Comparison of ENCODE assay signal across 9 cellular contexts in genomic region chr6:1312444-1313363, GRCh38. TPM values are rescaled to one million over a fixed set of nuclear protein-coding genes. Genes with fewer than 3 reads are reported as not detected.
DNase-seq lines count a peak whose midpoint lies in the region; ATAC-seq, FAIRE-seq and TF ChIP-seq lines count a peak whose summit lies in the region.
"Had no signal": no experiment of that assay in that cellular context is flagged by ENCODE, and none has a peak within 500 bp of the region (broad histone marks: within the 10 kb centered on the region; RNA-seq: fewer than 3 reads in every experiment).

No MANE protein-coding gene starts in this region.

- TF ChIP-seq CTCF in CD14-positive monocyte (IDR thresholded peaks at IDR 0.05) (no peak), LNCaP clone FGC (IDR thresholded peaks at IDR 0.05; ENCODE audit: control insufficient read depth, extremely low read depth, insufficient read depth) (peak; percentile 29), mesothelial cell of epicardium (IDR thresholded peaks at IDR 0.05; ENCODE audit: unreplicated experiment) (no peak)

- H3K36me3 Mint-ChIP-seq in CD14-positive monocyte = peaks cover 5 to 16% of the 10 kb centered on the region in 2 donors
- H3K36me3 Mint-ChIP-seq in central memory CD8-positive, alpha-beta T cell (ENCODE audit: insufficient read depth) = no peaks in the 10 kb centered on the region
- no peaks in the 10 kb centered on the region for H3K36me3 Mint-ChIP-seq in mesothelial cell of epicardium

- no peak for ATAC-seq in central memory CD8-positive, alpha-beta T cell (replicated peaks; ENCODE audit: extremely low read depth, poor library complexity, severe bottlenecking)
- ATAC-seq in HG02981 (IDR thresholded peaks at IDR 0.05; ENCODE audit: unreplicated experiment) = no peak

- H3K27me3 Mint-ChIP-seq in CD14-positive monocyte (ENCODE audit: low read depth in 3 of 3) (peaks cover 76 to 89% (median 77%) of the 10 kb centered on the region in 3 donors), mesothelial cell of epicardium (ENCODE audit: low read depth) (peaks cover 83% of the 10 kb centered on the region)
- peaks cover 81% of the 10 kb centered on the region for H3K27me3 Mint-ChIP-seq in central memory CD8-positive, alpha-beta T cell

- FAIRE-seq in RCC 7860 (lab: Jason Lieb, UNC) = no peak

- intact Hi-C loops in CD14-positive monocyte (cut with micrococcal nuclease) = loop anchor here in 1 of 2 donors (10.0 kb wide), 1 partner anchor 48 kb away; no protein-coding TSS in a partner anchor

- H3K4me1 Mint-ChIP-seq in CD14-positive monocyte (peaks cover 24% of the 10 kb centered on the region), mesothelial cell of epicardium (peaks cover 22% of the 10 kb centered on the region)
- H3K4me1 Mint-ChIP-seq in central memory CD8-positive, alpha-beta T cell = peaks cover 27% of the 10 kb centered on the region

- H3K4me3 Mint-ChIP-seq in CD14-positive monocyte (peak overlapping the region; percentile 71 to 90), mesothelial cell of epicardium (peak overlapping the region; percentile 67)
- peak overlapping the region; percentile 36 for H3K4me3 Mint-ChIP-seq in central memory CD8-positive, alpha-beta T cell

- peak overlapping the region in 2 of 7 donors; percentile 50 to 74 for H3K27ac Mint-ChIP-seq in CD14-positive monocyte
- no peak overlapping the region for H3K27ac Mint-ChIP-seq in central memory CD8-positive, alpha-beta T cell (ENCODE audit: low read depth)
- no peak overlapping the region for H3K27ac Mint-ChIP-seq in mesothelial cell of epicardium

- H3K9me3 Mint-ChIP-seq in CD14-positive monocyte (peaks cover 4 to 31% (median 18%) of the 10 kb centered on the region in 7 donors), mesothelial cell of epicardium (no peaks in the 10 kb centered on the region)
- no peaks in the 10 kb centered on the region for H3K9me3 Mint-ChIP-seq in central memory CD8-positive, alpha-beta T cell

- DNase-seq in CD14-positive monocyte (ENCODE audit: low spot score) = peak; percentile 60
- DNase-seq in LNCaP clone FGC (ENCODE audit: low read depth) = no peak
- no peak for DNase-seq in central memory CD8-positive, alpha-beta T cell (ENCODE audit: low spot score in 2 of 2)
- DNase-seq in mesothelial cell of epicardium (ENCODE audit: low spot score in 2 of 2, unreplicated experiment in 2 of 2) = no peak
- DNase-seq in effector CD4-positive, alpha-beta T cell = no peak
- no peak for DNase-seq in dedifferentiated amniotic fluid mesenchymal stem cell (ENCODE audit: extremely low spot score)
- DNase-seq in RCC 7860 (ENCODE audit: low spot score) = no peak

- H3K4me3 ChIP-seq in LNCaP clone FGC (ENCODE audit: low read depth, low read length) = no peak overlapping the region; the same call in 1 of the 2 replicates

RNA-seq across cellular contexts. Expression of gene FOXQ1, which starts 0.8 kb away (rescaled TPM):
- not detected for polyA plus RNA-seq in CD14-positive monocyte
- 0.20 to 0.53 TPM (median 0.41 TPM) in 3 replicates for total RNA-seq in mesothelial cell of epicardium
- total RNA-seq: glomerular endothelial cell had no signal
